ENCODE assay signal across 13 cellular contexts in the genomic region with DNA sequence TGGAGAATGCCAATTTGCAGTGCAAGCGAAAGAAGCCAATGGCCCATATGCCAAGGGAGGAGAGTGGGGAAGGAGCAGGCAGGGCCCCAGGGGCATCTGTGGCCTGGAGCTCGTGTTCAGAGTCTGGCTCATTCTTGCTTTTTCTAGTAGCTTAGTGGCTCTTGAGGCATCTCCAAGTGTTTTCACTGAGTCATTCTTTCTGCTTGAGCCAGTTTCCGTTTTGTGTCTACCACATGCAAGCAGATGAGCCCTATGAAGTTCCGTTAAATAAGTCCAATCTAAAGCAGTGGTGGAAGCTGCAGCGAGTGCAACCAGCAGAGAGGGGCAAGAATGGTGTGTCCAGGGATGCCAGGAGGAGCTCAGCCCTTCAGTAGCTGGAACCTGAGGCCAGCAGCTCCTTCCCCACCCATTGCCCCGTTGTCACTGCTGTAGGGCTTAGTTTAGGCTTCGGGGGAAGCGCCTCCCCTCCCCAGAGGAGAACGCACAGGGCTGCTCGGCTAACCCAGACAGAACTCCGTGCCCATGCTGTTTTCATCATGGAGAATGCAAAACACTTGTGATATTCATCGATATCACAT. TPM values are rescaled to one million over a fixed set of nuclear protein-coding genes. Genes with fewer than 3 reads are reported as not detected.
A peak's percentile ranks its signal among the peaks of the same experiment; 100 is the strongest.
DNase-seq lines count a peak whose midpoint lies in the region; ATAC-seq and TF ChIP-seq lines count a peak whose summit lies in the region.
"Had no signal": no experiment of that assay in that cellular context is flagged by ENCODE, and none has a peak within 500 bp of the region (broad histone marks: within the 10 kb centered on the region; RNA-seq: fewer than 3 reads in every experiment).

No MANE protein-coding gene starts in this region.

- peaks cover 7% of the 10 kb centered on the region for H3K4me1 Mint-ChIP-seq in activated CD4-positive, alpha-beta memory T cell treated with anti-CD3 and anti-CD28 coated beads, Interleukin-2, amount 10 ng/mL, durations not matched to agents 7 days and 5 days

- H3K36me3 Mint-ChIP-seq in activated CD4-positive, alpha-beta memory T cell treated with anti-CD3 and anti-CD28 coated beads, Interleukin-2, amount 10 ng/mL, durations not matched to agents 7 days and 5 days (ENCODE audit: low read depth), result no peaks in the 10 kb centered on the region
- H3K36me3 Mint-ChIP-seq: activated naive CD4-positive, alpha-beta T cell treated with anti-CD3 and anti-CD28 coated beads, Interleukin-2, amount 50 U/mL, for 72 hours; neural progenitor cell had no signal

- no peaks in the 10 kb centered on the region for H3K27me3 Mint-ChIP-seq in activated CD4-positive, alpha-beta memory T cell treated with anti-CD3 and anti-CD28 coated beads, Interleukin-2, amount 10 ng/mL, durations not matched to agents 7 days and 5 days

- POLR2A ChIA-PET in activated CD4-positive, alpha-beta memory T cell treated with anti-CD3 and anti-CD28 coated beads, Interleukin-2, amount 10 ng/mL, durations not matched to agents 7 days and 5 days (lab: Charles Lee), result interaction anchor here (1.8 kb wide), 1 partner anchor 89 kb away, joined by 6 read pairs; a partner anchor contains a TSS

- H3K27ac Mint-ChIP-seq in activated CD4-positive, alpha-beta memory T cell treated with anti-CD3 and anti-CD28 coated beads, Interleukin-2, amount 10 ng/mL, durations not matched to agents 7 days and 5 days, result no peak overlapping the region
- H3K27ac Mint-ChIP-seq: activated naive CD4-positive, alpha-beta T cell treated with anti-CD3 and anti-CD28 coated beads, Interleukin-2, amount 50 U/mL, for 72 hours; neural progenitor cell had no signal

- H3K9me3 Mint-ChIP-seq in activated CD4-positive, alpha-beta memory T cell treated with anti-CD3 and anti-CD28 coated beads, Interleukin-2, amount 10 ng/mL, durations not matched to agents 7 days and 5 days, result no peaks in the 10 kb centered on the region
- H3K9me3 Mint-ChIP-seq: activated naive CD4-positive, alpha-beta T cell treated with anti-CD3 and anti-CD28 coated beads, Interleukin-2, amount 50 U/mL, for 72 hours; neural progenitor cell had no signal

- CTCF ChIA-PET in activated CD4-positive, alpha-beta memory T cell treated with anti-CD3 and anti-CD28 coated beads, Interleukin-2, amount 10 ng/mL, durations not matched to agents 7 days and 5 days (lab: Charles Lee), result no interaction called here

- no peak overlapping the region for H3K4me3 Mint-ChIP-seq in activated CD4-positive, alpha-beta memory T cell treated with anti-CD3 and anti-CD28 coated beads, Interleukin-2, amount 10 ng/mL, durations not matched to agents 7 days and 5 days
- H3K4me3 Mint-ChIP-seq: neural progenitor cell had no signal

- ATAC-seq in GM18511 (IDR thresholded peaks at IDR 0.05; ENCODE audit: unreplicated experiment) (no peak), HG03095 (IDR thresholded peaks at IDR 0.05; ENCODE audit: unreplicated experiment) (no peak), GM21381 (IDR thresholded peaks at IDR 0.05; ENCODE audit: unreplicated experiment) (no peak)

- DNase-seq in AG09319 (ENCODE audit: extremely low read depth, low read depth) (peak; percentile 73), H4 (ENCODE audit: low spot score) (peak; percentile 48), islet precursor cell (peak; percentile 18), DMS53 (lab: John Stamatoyannopoulos, UW) (no peak)
- DNase-seq in activated CD4-positive, alpha-beta memory T cell treated with anti-CD3 and anti-CD28 coated beads, Interleukin-2, amount 10 ng/mL, durations not matched to agents 7 days and 5 days, result peak; percentile 16
- DNase-seq: effector memory CD4-positive, alpha-beta T cell; NCI-H2081; thyroid gland had no signal

- TF ChIP-seq CTCF in AG09319 (IDR thresholded peaks at IDR 0.05; ENCODE audit: low read depth, low read length), result no peak

RNA-seq across cellular contexts. Expression of a gene that starts 57.4 kb away (rescaled TPM):
- 0.33 TPM in 2 replicates for total RNA-seq in H4 (2014; rRNA removed; shearing (Covaris generic))
- not detected for total RNA-seq in activated CD4-positive, alpha-beta memory T cell treated with anti-CD3 and anti-CD28 coated beads, Interleukin-2, amount 10 ng/mL, durations not matched to agents 7 days and 5 days
- total RNA-seq: activated naive CD4-positive, alpha-beta T cell treated with anti-CD3 and anti-CD28 coated beads, Interleukin-2, amount 50 U/mL, for 72 hours had no signal
